ENCODE assay signal across 1 cellular context in the genomic region with DNA sequence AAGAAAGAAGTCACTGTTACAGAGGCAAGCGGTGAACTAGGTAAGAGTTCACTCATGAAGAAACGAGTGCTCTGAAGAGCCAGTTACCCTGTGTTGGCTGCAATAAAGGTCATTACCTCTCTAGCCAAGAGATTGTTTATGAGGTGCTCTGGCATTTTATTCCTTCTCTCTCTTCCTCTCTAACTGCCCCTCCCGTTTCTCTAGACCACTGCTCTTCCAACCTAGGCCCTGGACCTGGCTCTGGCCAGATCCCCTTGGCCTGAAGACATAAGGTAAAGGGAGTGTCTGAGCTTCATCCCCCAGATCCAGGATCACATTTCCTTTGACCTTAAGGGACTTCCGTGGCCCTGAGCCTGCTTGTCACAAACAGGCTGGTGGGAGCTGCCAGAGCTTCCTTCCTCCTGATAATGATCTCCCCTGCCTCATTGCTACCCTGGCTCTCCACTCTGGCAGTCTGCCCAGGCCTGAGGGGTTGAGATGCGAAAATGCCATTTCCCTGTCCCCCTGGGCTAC.
TF ChIP-seq lines count a peak whose summit lies in the region.

No MANE protein-coding gene starts in this region.

TF ChIP-seq in HepG2, 621 proteins besides CTCF, POLR2A, EP300 and RAD21 (continued from another document and continues in another):
- TF ChIP-seq KAT2B (IDR thresholded peaks at IDR 0.05; ENCODE audit: borderline replicate concordance, low read depth, low read length), result no peak
- TF ChIP-seq DNMT3B (CRISPR knock-in tag; conservative IDR thresholded peaks at IDR 0.05), result no peak
- TF ChIP-seq ZNF326 (CRISPR knock-in tag; IDR thresholded peaks at IDR 0.05; ENCODE audit: borderline replicate concordance), result no peak
- TF ChIP-seq ZNF792 (CRISPR knock-in tag; IDR thresholded peaks at IDR 0.05), result no peak
- TF ChIP-seq HIC2 (CRISPR knock-in tag; IDR thresholded peaks at IDR 0.05; ENCODE audit: low read depth), result 0 out of 2 replicates have a peak, but pooled peaks have one; percentile 36
- no peak; the same call in 1 of the 2 replicates for TF ChIP-seq YEATS2 (CRISPR knock-in tag; IDR thresholded peaks at IDR 0.05; ENCODE audit: borderline replicate concordance)
- TF ChIP-seq ZSCAN9 (CRISPR knock-in tag; IDR thresholded peaks at IDR 0.05; ENCODE audit: borderline replicate concordance), result peak; percentile 27
- TF ChIP-seq, protein P1, sequence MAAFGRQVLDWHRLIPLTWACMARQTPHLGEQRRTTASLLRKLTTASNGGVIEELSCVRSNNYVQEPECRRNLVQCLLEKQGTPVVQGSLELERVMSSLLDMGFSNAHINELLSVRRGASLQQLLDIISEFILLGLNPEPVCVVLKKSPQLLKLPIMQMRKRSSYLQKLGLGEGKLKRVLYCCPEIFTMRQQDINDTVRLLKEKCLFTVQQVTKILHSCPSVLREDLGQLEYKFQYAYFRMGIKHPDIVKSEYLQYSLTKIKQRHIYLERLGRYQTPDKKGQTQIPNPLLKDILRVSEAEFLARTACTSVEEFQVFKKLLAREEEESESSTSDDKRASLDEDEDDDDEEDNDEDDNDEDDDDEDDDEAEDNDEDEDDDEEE (CRISPR knock-in tag; IDR thresholded peaks at IDR 0.05), result no peak
- TF ChIP-seq ZSCAN22 (CRISPR knock-in tag; IDR thresholded peaks at IDR 0.05), result no peak
- no peak for TF ChIP-seq SMAD3 (CRISPR knock-in tag; IDR thresholded peaks at IDR 0.05)
- peak; percentile 31; the same call in 1 of the 2 replicates for TF ChIP-seq KDM2A (CRISPR knock-in tag; IDR thresholded peaks at IDR 0.05; ENCODE audit: borderline replicate concordance, low read depth)
- TF ChIP-seq ATF6 (CRISPR knock-in tag; conservative IDR thresholded peaks at IDR 0.05), result no peak
- no peak for TF ChIP-seq HBP1 (CRISPR knock-in tag; IDR thresholded peaks at IDR 0.05; ENCODE audit: low read depth)
- TF ChIP-seq ZNF598 (CRISPR knock-in tag; IDR thresholded peaks at IDR 0.05; ENCODE audit: borderline replicate concordance), result no peak
- no peak for TF ChIP-seq RFX1 (IDR thresholded peaks at IDR 0.05)
- no peak for TF ChIP-seq CC2D1A (CRISPR knock-in tag; IDR thresholded peaks at IDR 0.05)
- TF ChIP-seq SNRNP70 (IDR thresholded peaks at IDR 0.05; ENCODE audit: low read depth, low read length), result no peak
- TF ChIP-seq ZNF607 (CRISPR knock-in tag; IDR thresholded peaks at IDR 0.05; ENCODE audit: borderline replicate concordance), result peak; percentile 52; the same call in 1 of the 2 replicates
- no peak for TF ChIP-seq SMAD1 (CRISPR knock-in tag; IDR thresholded peaks at IDR 0.05; ENCODE audit: borderline replicate concordance, low read depth)
- TF ChIP-seq ZNF761 (CRISPR knock-in tag; conservative IDR thresholded peaks at IDR 0.05), result 0 out of 2 replicates have a peak, but pooled peaks have one; percentile 68
- no peak for TF ChIP-seq ZBTB3 (CRISPR knock-in tag; IDR thresholded peaks at IDR 0.05; ENCODE audit: borderline replicate concordance, low read depth)
- no peak for TF ChIP-seq RFX3 (CRISPR knock-in tag; IDR thresholded peaks at IDR 0.05)
- TF ChIP-seq ZNF138 (CRISPR knock-in tag; IDR thresholded peaks at IDR 0.05; ENCODE audit: low read depth), result no peak
- TF ChIP-seq FOXK1 (CRISPR knock-in tag; IDR thresholded peaks at IDR 0.05; ENCODE audit: borderline replicate concordance, low read depth), result peak; percentile 63; the same call in 1 of the 2 replicates
- no peak for TF ChIP-seq KDM4B (CRISPR knock-in tag; IDR thresholded peaks at IDR 0.05)
- 0 out of 2 replicates have a peak, but pooled peaks have one; percentile 5 for TF ChIP-seq ARID4A (CRISPR knock-in tag; IDR thresholded peaks at IDR 0.05; ENCODE audit: borderline replicate concordance)
- TF ChIP-seq HES4 (CRISPR knock-in tag; IDR thresholded peaks at IDR 0.05; ENCODE audit: borderline replicate concordance), result no peak
- no peak for TF ChIP-seq ZNF615 (CRISPR knock-in tag; IDR thresholded peaks at IDR 0.05; ENCODE audit: borderline replicate concordance)
- no peak for TF ChIP-seq ZNF136 (CRISPR knock-in tag; IDR thresholded peaks at IDR 0.05; ENCODE audit: low read depth)
- TF ChIP-seq ZNF329 (CRISPR knock-in tag; IDR thresholded peaks at IDR 0.05; ENCODE audit: low read depth), result no peak
- no peak for TF ChIP-seq ZNF44 (CRISPR knock-in tag; IDR thresholded peaks at IDR 0.05)
- TF ChIP-seq ZNF652 (CRISPR knock-in tag; IDR thresholded peaks at IDR 0.05; ENCODE audit: borderline replicate concordance, low read depth), result no peak
- TF ChIP-seq, protein P2, sequence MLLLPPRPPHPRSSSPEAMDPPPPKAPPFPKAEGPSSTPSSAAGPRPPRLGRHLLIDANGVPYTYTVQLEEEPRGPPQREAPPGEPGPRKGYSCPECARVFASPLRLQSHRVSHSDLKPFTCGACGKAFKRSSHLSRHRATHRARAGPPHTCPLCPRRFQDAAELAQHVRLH (CRISPR knock-in tag; IDR thresholded peaks at IDR 0.05; ENCODE audit: borderline replicate concordance, low read depth), result no peak; the same call in 1 of the 2 replicates
- TF ChIP-seq CAMTA2 (CRISPR knock-in tag; IDR thresholded peaks at IDR 0.05; ENCODE audit: borderline replicate concordance), result no peak
- TF ChIP-seq TGIF2 (CRISPR knock-in tag; IDR thresholded peaks at IDR 0.05), result no peak
- peak; percentile 41; the same call in 1 of the 2 replicates for TF ChIP-seq ETV5 (CRISPR knock-in tag; IDR thresholded peaks at IDR 0.05; ENCODE audit: borderline replicate concordance)
- TF ChIP-seq ZNF772 (CRISPR knock-in tag; IDR thresholded peaks at IDR 0.05), result no peak
- TF ChIP-seq ADNP (CRISPR knock-in tag; IDR thresholded peaks at IDR 0.05), result 0 out of 2 replicates have a peak, but pooled peaks have one; percentile 87
- peak; percentile 59; the same call in 1 of the 2 replicates for TF ChIP-seq POGZ (CRISPR knock-in tag; IDR thresholded peaks at IDR 0.05)
- no peak for TF ChIP-seq ZNF446 (CRISPR knock-in tag; IDR thresholded peaks at IDR 0.05)
- no peak for TF ChIP-seq FOXP1 (IDR thresholded peaks at IDR 0.05)
- no peak; the same call in 1 of the 2 replicates for TF ChIP-seq FOXP1 (CRISPR knock-in tag; IDR thresholded peaks at IDR 0.05)
- TF ChIP-seq JUN (CRISPR knock-in tag; IDR thresholded peaks at IDR 0.05), result no peak
- TF ChIP-seq, protein P3, sequence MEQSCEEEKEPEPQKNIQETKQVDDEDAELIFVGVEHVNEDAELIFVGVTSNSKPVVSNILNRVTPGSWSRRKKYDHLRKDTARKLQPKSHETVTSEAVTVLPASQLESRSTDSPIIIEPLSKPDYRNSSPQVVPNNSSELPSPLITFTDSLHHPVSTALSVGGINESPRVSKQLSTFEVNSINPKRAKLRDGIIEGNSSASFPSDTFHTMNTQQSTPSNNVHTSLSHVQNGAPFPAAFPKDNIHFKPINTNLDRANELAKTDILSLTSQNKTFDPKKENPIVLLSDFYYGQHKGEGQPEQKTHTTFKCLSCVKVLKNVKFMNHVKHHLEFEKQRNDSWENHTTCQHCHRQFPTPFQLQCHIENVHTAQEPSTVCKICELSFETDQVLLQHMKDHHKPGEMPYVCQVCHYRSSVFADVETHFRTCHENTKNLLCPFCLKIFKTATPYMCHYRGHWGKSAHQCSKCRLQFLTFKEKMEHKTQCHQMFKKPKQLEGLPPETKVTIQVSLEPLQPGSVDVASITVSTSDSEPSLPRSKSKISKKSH (CRISPR knock-in tag; IDR thresholded peaks at IDR 0.05; ENCODE audit: borderline replicate concordance), result no peak
- no peak for TF ChIP-seq TFDP1 (CRISPR knock-in tag; IDR thresholded peaks at IDR 0.05; ENCODE audit: borderline replicate concordance)
- TF ChIP-seq, protein P4, sequence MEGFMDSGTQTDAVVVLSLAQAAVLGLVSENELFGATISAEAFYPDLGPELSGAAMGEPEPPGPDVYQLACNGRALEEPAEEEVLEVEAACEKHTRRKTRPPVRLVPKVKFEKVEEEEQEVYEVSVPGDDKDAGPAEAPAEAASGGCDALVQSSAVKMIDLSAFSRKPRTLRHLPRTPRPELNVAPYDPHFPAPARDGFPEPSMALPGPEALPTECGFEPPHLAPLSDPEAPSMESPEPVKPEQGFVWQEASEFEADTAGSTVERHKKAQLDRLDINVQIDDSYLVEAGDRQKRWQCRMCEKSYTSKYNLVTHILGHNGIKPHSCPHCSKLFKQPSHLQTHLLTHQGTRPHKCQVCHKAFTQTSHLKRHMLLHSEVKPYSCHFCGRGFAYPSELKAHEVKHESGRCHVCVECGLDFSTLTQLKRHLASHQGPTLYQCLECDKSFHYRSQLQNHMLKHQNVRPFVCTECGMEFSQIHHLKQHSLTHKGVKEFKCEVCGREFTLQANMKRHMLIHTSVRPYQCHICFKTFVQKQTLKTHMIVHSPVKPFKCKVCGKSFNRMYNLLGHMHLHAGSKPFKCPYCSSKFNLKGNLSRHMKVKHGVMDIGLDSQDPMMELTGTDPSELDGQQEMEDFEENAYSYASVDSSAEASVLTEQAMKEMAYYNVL (CRISPR knock-in tag; IDR thresholded peaks at IDR 0.05; ENCODE audit: borderline replicate concordance), result no peak
- TF ChIP-seq RORA (CRISPR knock-in tag; IDR thresholded peaks at IDR 0.05), result no peak
